In the genomic region with DNA sequence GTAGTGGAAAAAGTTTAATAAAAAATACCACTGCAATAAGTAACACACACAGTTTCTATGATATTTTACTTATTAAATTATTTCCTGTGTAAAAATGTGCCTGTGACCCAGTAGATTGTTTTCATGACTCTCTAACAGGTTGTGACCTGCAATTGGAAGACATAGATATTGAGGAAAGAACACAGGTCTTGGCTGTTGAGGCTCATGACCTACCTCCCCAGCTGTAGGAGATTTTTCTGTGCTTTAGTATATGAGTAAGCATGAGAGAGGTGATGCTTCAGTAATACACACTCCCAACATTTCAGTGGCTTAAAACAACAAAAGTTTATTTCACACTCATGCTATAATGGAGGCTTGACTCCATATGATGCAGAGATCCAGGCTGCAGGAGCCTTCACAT, we compare ENCODE assay signal across 15 cellular contexts.
"Had no signal": no experiment of that assay in that cellular context is flagged by ENCODE, and none has a peak within 500 bp of the region (broad histone marks: within the 10 kb centered on the region; RNA-seq: fewer than 3 reads in every experiment).

No MANE protein-coding gene starts in this region.

- DNase-seq: activated CD4-positive, alpha-beta T cell treated with anti-CD3 and anti-CD28 coated beads for 1 hour; activated CD4-positive, alpha-beta T cell treated with anti-CD3 and anti-CD28 coated beads, Interleukin-2, amount 50 U/mL, for 48 hours; activated CD8-positive, alpha-beta memory T cell treated with anti-CD3 and anti-CD28 coated beads, Interleukin-2, amount 10 ng/mL, durations not matched to agents 7 days and 5 days; activated naive CD4-positive, alpha-beta T cell treated with anti-CD3 and anti-CD28 coated beads, Interleukin-2, amount 50 U/mL, for 16 hours; activated T-cell treated with anti-CD3 and anti-CD28 coated beads, Interleukin-2, amount 50 U/mL, for 1 hour; lower lobe of right lung; naive B cell; ovary; right lobe of liver; trophoblast cell had no signal

- H3K4me1 ChIP-seq: lower lobe of right lung, neural progenitor cell, right lobe of liver, suprapubic skin had no signal

- ATAC-seq: activated CD8-positive, alpha-beta memory T cell treated with anti-CD3 and anti-CD28 coated beads, Interleukin-2, amount 10 ng/mL, durations not matched to agents 7 days and 5 days; right lobe of liver had no signal

- H3K9me3 ChIP-seq: esophagus muscularis mucosa, lower lobe of right lung, ovary, right lobe of liver, suprapubic skin had no signal

- H3K9ac ChIP-seq: neural progenitor cell had no signal

- H3K27ac ChIP-seq: esophagus muscularis mucosa, lower lobe of right lung, neural progenitor cell, ovary, right lobe of liver, suprapubic skin, VCaP had no signal

- H3K4me3 Mint-ChIP-seq: activated CD8-positive, alpha-beta memory T cell treated with anti-CD3 and anti-CD28 coated beads, Interleukin-2, amount 10 ng/mL, durations not matched to agents 7 days and 5 days; naive B cell; neural progenitor cell; stimulated activated naive CD8-positive, alpha-beta T cell treated with anti-CD3 and anti-CD28 coated beads, Interleukin-15, Interleukin-2, amounts not matched to agents 100 ng/mL and 50 ng/mL, for 24 hours had no signal

- H3K36me3 Mint-ChIP-seq: activated CD8-positive, alpha-beta memory T cell treated with anti-CD3 and anti-CD28 coated beads, Interleukin-2, amount 10 ng/mL, durations not matched to agents 7 days and 5 days; neural progenitor cell had no signal

- H3K27ac Mint-ChIP-seq: activated CD8-positive, alpha-beta memory T cell treated with anti-CD3 and anti-CD28 coated beads, Interleukin-2, amount 10 ng/mL, durations not matched to agents 7 days and 5 days; naive B cell; neural progenitor cell; stimulated activated naive CD8-positive, alpha-beta T cell treated with anti-CD3 and anti-CD28 coated beads, Interleukin-15, Interleukin-2, amounts not matched to agents 100 ng/mL and 50 ng/mL, for 24 hours had no signal

- H3K36me3 ChIP-seq: esophagus muscularis mucosa, lower lobe of right lung, neural progenitor cell, ovary, right lobe of liver, suprapubic skin had no signal

- H3K27me3 ChIP-seq: esophagus muscularis mucosa, neural progenitor cell, ovary, right lobe of liver, suprapubic skin had no signal

- H3K4me2 ChIP-seq: neural progenitor cell had no signal

- H3K4me3 ChIP-seq: esophagus muscularis mucosa, lower lobe of right lung, neural progenitor cell, ovary, right lobe of liver, suprapubic skin had no signal

- H2AFZ ChIP-seq: neural progenitor cell had no signal

- H3K4me1 Mint-ChIP-seq: activated CD8-positive, alpha-beta memory T cell treated with anti-CD3 and anti-CD28 coated beads, Interleukin-2, amount 10 ng/mL, durations not matched to agents 7 days and 5 days; naive B cell had no signal
